ENCODE assay signal across 13 cellular contexts in the genomic region with DNA sequence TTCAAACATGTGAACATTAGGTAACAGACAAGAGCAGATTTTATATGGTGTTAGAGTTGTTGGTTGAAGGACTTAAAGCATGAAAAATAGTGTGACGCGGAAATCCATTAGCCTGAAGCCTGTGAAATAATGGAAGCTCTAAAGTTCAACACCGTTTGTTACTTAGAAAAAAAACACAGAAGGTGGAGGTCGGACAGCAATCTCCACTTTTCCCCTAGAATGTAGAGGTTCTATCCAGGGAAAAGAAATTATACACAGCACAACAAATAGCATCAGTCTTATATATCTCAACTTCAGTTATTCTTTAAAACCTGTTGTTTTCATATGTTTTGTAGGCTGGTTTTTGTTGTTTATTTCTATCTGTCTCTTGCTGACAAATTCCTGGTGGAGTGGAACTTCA. TPM values are rescaled to one million over a fixed set of nuclear protein-coding genes. Genes with fewer than 3 reads are reported as not detected.
DNase-seq lines count a peak whose midpoint lies in the region; ATAC-seq and TF ChIP-seq lines count a peak whose summit lies in the region.
"Had no signal": no experiment of that assay in that cellular context is flagged by ENCODE, and none has a peak within 500 bp of the region (broad histone marks: within the 10 kb centered on the region; RNA-seq: fewer than 3 reads in every experiment).

No MANE protein-coding gene starts in this region.

- POLR2A ChIA-PET in CD4-positive, alpha-beta memory T cell (lab: Charles Lee; ENCODE audit: partially characterized antibody) = interaction anchor here (1.0 to 16.6 kb wide), 12 partner anchors 11 to 183 kb away, joined by 3 to 459 read pairs (median 14); partner anchors contain the start of genes NIPAL3 and STPG1

- H3K23ac ChIP-seq in H9 (ENCODE audit: insufficient read length, low read depth, low read length) = no peak overlapping the region

- CTCF ChIA-PET in CD4-positive, alpha-beta memory T cell (lab: Charles Lee; ENCODE audit: partially characterized antibody) = interaction anchor here (1.0 to 6.6 kb wide), 9 partner anchors 12 to 89 kb away, joined by 3 to 55 read pairs (median 6); partner anchors contain the start of gene NIPAL3

- no peak for TF ChIP-seq CTCF in H9 (conservative IDR thresholded peaks at IDR 0.05)

- no peak overlapping the region for H2BK120ac ChIP-seq in H9 (ENCODE audit: low read depth, low read length, poor library complexity, severe bottlenecking)

- H4K20me1 ChIP-seq in H9 (ENCODE audit: control insufficient read depth, insufficient read depth, insufficient read length) = no peaks in the 10 kb centered on the region

- no peaks in the 10 kb centered on the region for H3K27me3 Mint-ChIP-seq in CD4-positive, alpha-beta memory T cell
- H3K27me3 Mint-ChIP-seq in H9 (ENCODE audit: low read depth) = peaks cover 3% of the 10 kb centered on the region; the same call in 1 of the 2 replicates
- H3K27me3 Mint-ChIP-seq in activated naive CD8-positive, alpha-beta T cell treated with anti-CD3 and anti-CD28 coated beads for 36 hours = no peaks in the 10 kb centered on the region
- H3K27me3 Mint-ChIP-seq in natural killer cell treated with Interleukin-12 subunit alpha and Interleukin-12 subunit beta and Interleukin-15 and Interleukin-18, amount 100 ng/mL, for 72 hours = peaks cover 59 to 73% of the 10 kb centered on the region in 2 donors

- no peak overlapping the region for H2AK5ac ChIP-seq in H9 (ENCODE audit: insufficient read length, low read length)

- no peaks in the 10 kb centered on the region for H3K9me3 ChIP-seq in CD4-positive, alpha-beta memory T cell (ENCODE audit: control insufficient read depth in 1 of 2, low read length in 2 of 2)
- H3K9me3 ChIP-seq in H9 (ENCODE audit: control insufficient read depth, low read depth, low read length) = no peaks in the 10 kb centered on the region
- H3K9me3 ChIP-seq: thyroid gland had no signal

- peaks cover 36 to 42% of the 10 kb centered on the region in 2 donors for H3K36me3 Mint-ChIP-seq in CD4-positive, alpha-beta memory T cell
- peaks cover 0 to 1% (median 0%) of the 10 kb centered on the region in 3 experiments; a peak in 2 of 7 replicates for H3K36me3 Mint-ChIP-seq in H9 (ENCODE audit: insufficient read depth in 1 of 3, low read depth in 3 of 3)
- H3K36me3 Mint-ChIP-seq in activated naive CD8-positive, alpha-beta T cell treated with anti-CD3 and anti-CD28 coated beads for 36 hours = peaks cover 39% of the 10 kb centered on the region
- peaks cover 2% of the 10 kb centered on the region for H3K36me3 Mint-ChIP-seq in natural killer cell treated with Interleukin-12 subunit alpha and Interleukin-12 subunit beta and Interleukin-15 and Interleukin-18, amount 100 ng/mL, for 72 hours

- no peak overlapping the region for H4K91ac ChIP-seq in H9 (ENCODE audit: insufficient read length, low read depth, low read length)

- no peaks in the 10 kb centered on the region for H3K79me1 ChIP-seq in H9 (ENCODE audit: insufficient read depth, low read depth, low read length, poor library complexity, severe bottlenecking)

- no peaks in the 10 kb centered on the region for H3K36me3 ChIP-seq in CD4-positive, alpha-beta memory T cell (ENCODE audit: insufficient read depth, low read length)
- H3K36me3 ChIP-seq: thyroid gland had no signal

- H3K27ac ChIP-seq in CD4-positive, alpha-beta memory T cell (ENCODE audit: low read depth, low read length) = peak overlapping the region; percentile 86
- H3K27ac ChIP-seq in H9 (ENCODE audit: insufficient read length, low read depth, low read length) = no peak overlapping the region
- H3K27ac ChIP-seq: coronary artery, RWPE1, thyroid gland had no signal

- H3T11ph ChIP-seq in H9 (ENCODE audit: low read length) = no peak overlapping the region

- peaks cover 48 to 84% (median 59%) of the 10 kb centered on the region in 4 donors for H3K4me1 Mint-ChIP-seq in CD4-positive, alpha-beta memory T cell
- H3K4me1 Mint-ChIP-seq in H9 = peaks cover 61 to 66% of the 10 kb centered on the region in 2 experiments
- H3K4me1 Mint-ChIP-seq in activated naive CD8-positive, alpha-beta T cell treated with anti-CD3 and anti-CD28 coated beads for 36 hours = peaks cover 66% of the 10 kb centered on the region
- H3K4me1 Mint-ChIP-seq in natural killer cell treated with Interleukin-12 subunit alpha and Interleukin-12 subunit beta and Interleukin-15 and Interleukin-18, amount 100 ng/mL, for 72 hours (ENCODE audit: low read depth in 2 of 2) = peaks cover 23 to 33% of the 10 kb centered on the region in 2 donors

- H2AFZ ChIP-seq in H9 (ENCODE audit: low read length) = no peak overlapping the region

- H3K18ac ChIP-seq in H9 (ENCODE audit: insufficient read length, low read depth, low read length) = no peak overlapping the region

- peak in 1 of 5 donors; percentile 8 for DNase-seq in CD4-positive, alpha-beta memory T cell
- no peak for DNase-seq in H9
- DNase-seq in activated naive CD8-positive, alpha-beta T cell treated with anti-CD3 and anti-CD28 coated beads for 36 hours = no peak
- DNase-seq in natural killer cell treated with Interleukin-12 subunit alpha and Interleukin-12 subunit beta and Interleukin-15 and Interleukin-18, amount 100 ng/mL, for 72 hours (ENCODE audit: low spot score) = no peak
- no peak for DNase-seq in 8988T
- DNase-seq in GF-D8 (lab: John Stamatoyannopoulos, UW) = no peak
- DNase-seq in GM19240 (ENCODE audit: insufficient read length, low spot score) = no peak
- no peak for DNase-seq in MV-4-11 (lab: John Stamatoyannopoulos, UW)
- DNase-seq: DMS 273 treated with DMSO at 0.1 percent for 48 hours, NCI-H524 had no signal

- H3K4me1 ChIP-seq in CD4-positive, alpha-beta memory T cell (ENCODE audit: insufficient read depth, low read length) = peaks cover 72% of the 10 kb centered on the region
- H3K4me1 ChIP-seq in H9 (ENCODE audit: insufficient read depth, low read length) = peaks cover 6% of the 10 kb centered on the region; the same call in 1 of the 2 replicates

- H3K79me2 ChIP-seq in H9 (ENCODE audit: insufficient read depth, low read length) = no peaks in the 10 kb centered on the region

- H2BK20ac ChIP-seq in H9 (ENCODE audit: low read depth, low read length, poor library complexity, severe bottlenecking) = no peak overlapping the region

- peak overlapping the region; percentile 92 to 99 (median 98) for H3K27ac Mint-ChIP-seq in CD4-positive, alpha-beta memory T cell
- peak overlapping the region in 1 of 3 experiments; percentile 20; a peak in 1 of 7 replicates for H3K27ac Mint-ChIP-seq in H9
- H3K27ac Mint-ChIP-seq in activated naive CD8-positive, alpha-beta T cell treated with anti-CD3 and anti-CD28 coated beads for 36 hours = peak overlapping the region; percentile 92
- peak overlapping the region; percentile 48 to 82 for H3K27ac Mint-ChIP-seq in natural killer cell treated with Interleukin-12 subunit alpha and Interleukin-12 subunit beta and Interleukin-15 and Interleukin-18, amount 100 ng/mL, for 72 hours

- intact Hi-C loops in CD4-positive, alpha-beta memory T cell (cut with micrococcal nuclease) = loop anchor here (1.0 to 10.0 kb wide), 5 partner anchors 23 to 420 kb away; partner anchors contain the start of genes CLIC4 and SRRM1

- ATAC-seq in natural killer cell treated with Interleukin-12 subunit alpha and Interleukin-12 subunit beta and Interleukin-15 and Interleukin-18, amount 100 ng/mL, for 72 hours = no peak

- H2BK5ac ChIP-seq in H9 (ENCODE audit: insufficient read length, low read length) = no peak overlapping the region

- H2BK12ac ChIP-seq in H9 (ENCODE audit: insufficient read length, low read depth, low read length) = no peak overlapping the region

- no peak overlapping the region for H3K4ac ChIP-seq in H9 (ENCODE audit: low read depth, low read length)

- H3K27me3 ChIP-seq in CD4-positive, alpha-beta memory T cell (ENCODE audit: insufficient read depth, low read length) = no peaks in the 10 kb centered on the region
- no peaks in the 10 kb centered on the region for H3K27me3 ChIP-seq in H9 (ENCODE audit: insufficient read depth, low read length)
- H3K27me3 ChIP-seq: thyroid gland had no signal

- peak overlapping the region; percentile 96 to 100 (median 99) for H3K4me3 Mint-ChIP-seq in CD4-positive, alpha-beta memory T cell
- peak overlapping the region; percentile 82 to 95 for H3K4me3 Mint-ChIP-seq in H9
- peak overlapping the region; percentile 98 for H3K4me3 Mint-ChIP-seq in activated naive CD8-positive, alpha-beta T cell treated with anti-CD3 and anti-CD28 coated beads for 36 hours
- H3K4me3 Mint-ChIP-seq in natural killer cell treated with Interleukin-12 subunit alpha and Interleukin-12 subunit beta and Interleukin-15 and Interleukin-18, amount 100 ng/mL, for 72 hours = peak overlapping the region; percentile 87

- peaks cover 9% of the 10 kb centered on the region for H3K23me2 ChIP-seq in H9 (ENCODE audit: insufficient read length, low read depth, low read length, poor library complexity, severe bottlenecking)

- H3K9me3 Mint-ChIP-seq in CD4-positive, alpha-beta memory T cell = peaks cover 0 to 4% (median 0%) of the 10 kb centered on the region in 8 donors
- no peaks in the 10 kb centered on the region for H3K9me3 Mint-ChIP-seq in H9
- no peaks in the 10 kb centered on the region for H3K9me3 Mint-ChIP-seq in activated naive CD8-positive, alpha-beta T cell treated with anti-CD3 and anti-CD28 coated beads for 36 hours
- no peaks in the 10 kb centered on the region for H3K9me3 Mint-ChIP-seq in natural killer cell treated with Interleukin-12 subunit alpha and Interleukin-12 subunit beta and Interleukin-15 and Interleukin-18, amount 100 ng/mL, for 72 hours

- H3K9ac ChIP-seq in H9 (ENCODE audit: extremely low read depth, insufficient read length, low read length) = no peak overlapping the region

- no peak overlapping the region for H3K14ac ChIP-seq in H9 (ENCODE audit: insufficient read depth, low read length)

- H3K4me3 ChIP-seq in CD4-positive, alpha-beta memory T cell (ENCODE audit: low read length in 2 of 2) = peak overlapping the region; percentile 83 to 84
- H3K4me3 ChIP-seq: coronary artery had no signal

- no peak overlapping the region for H2BK15ac ChIP-seq in H9 (ENCODE audit: low read depth, low read length)

- no CpG with 5 or more reads among the region's 4 CpGs for WGBS in H9 (ENCODE audit: extremely low coverage, insufficient read length, low lambda C conversion rate)

- no peak overlapping the region for H4K8ac ChIP-seq in H9 (replicated peaks; ENCODE audit: insufficient read length, low read depth, low read length)

- H3K56ac ChIP-seq in H9 (ENCODE audit: insufficient read length, low read depth, low read length) = no peak overlapping the region

- H3K4me2 ChIP-seq in H9 (ENCODE audit: insufficient read depth, insufficient read length, low read length) = no peak overlapping the region

- H4K5ac ChIP-seq in H9 (ENCODE audit: insufficient read length, low read depth, low read length) = no peak overlapping the region

RNA-seq across cellular contexts. Expression of gene RCAN3, which starts 1.9 kb away (rescaled TPM):
- total RNA-seq in CD4-positive, alpha-beta memory T cell = 100 to 1,000 TPM; 171 to 178 TPM
- polyA plus RNA-seq in CD4-positive, alpha-beta memory T cell = 100 to 1,000 TPM; 112 to 123 TPM
- total RNA-seq in H9 (2021) = 13.0 TPM in 2 replicates
- total RNA-seq in activated naive CD8-positive, alpha-beta T cell treated with anti-CD3 and anti-CD28 coated beads for 36 hours = 10 to 100 TPM; 67.2 to 67.7 TPM
- 1 to 10 TPM; 1.9 to 2.7 TPM for total RNA-seq in natural killer cell treated with Interleukin-12 subunit alpha and Interleukin-12 subunit beta and Interleukin-15 and Interleukin-18, amount 100 ng/mL, for 72 hours

RNA-seq across cellular contexts. Expression of gene NCMAP, which starts 51.3 kb away (rescaled TPM):
- not detected for total RNA-seq in CD4-positive, alpha-beta memory T cell
- polyA plus RNA-seq in CD4-positive, alpha-beta memory T cell = under 1 TPM; 0.10 to 0.12 TPM
- total RNA-seq in H9 (2021) = 0.33 and 0.35 TPM in 2 replicates
- under 1 TPM; 0.16 to 0.21 TPM for total RNA-seq in activated naive CD8-positive, alpha-beta T cell treated with anti-CD3 and anti-CD28 coated beads for 36 hours
- total RNA-seq in natural killer cell treated with Interleukin-12 subunit alpha and Interleukin-12 subunit beta and Interleukin-15 and Interleukin-18, amount 100 ng/mL, for 72 hours = not detected
